In genomic region chr5:59583810-59584562, GRCh38 we compare ENCODE assay signal across 11 cellular contexts.
DNase-seq lines count a peak whose midpoint lies in the region; ATAC-seq and TF ChIP-seq lines count a peak whose summit lies in the region.
"Had no signal": no experiment of that assay in that cellular context is flagged by ENCODE, and none has a peak within 500 bp of the region (broad histone marks: within the 10 kb centered on the region; RNA-seq: fewer than 3 reads in every experiment).

No MANE protein-coding gene starts in this region.

- H3K4me3 ChIP-seq in left lung = peak overlapping the region in 1 of 2 donors; percentile 29
- H3K4me3 ChIP-seq in transverse colon = peak overlapping the region in 3 of 4 donors; percentile 9 to 44 (median 24)
- H3K4me3 ChIP-seq in coronary artery = no peak overlapping the region
- H3K4me3 ChIP-seq: thoracic aorta had no signal

- no peak for TF ChIP-seq CTCF in left lung (IDR thresholded peaks at IDR 0.05)
- TF ChIP-seq CTCF in transverse colon (IDR thresholded peaks at IDR 0.05) = no peak
- TF ChIP-seq CTCF in coronary artery (IDR thresholded peaks at IDR 0.05) = no peak

- no peak for TF ChIP-seq EP300 in transverse colon (IDR thresholded peaks at IDR 0.05; ENCODE audit: low read depth)

- intact Hi-C loops in left lung (cut with DNase I) = no loop called here
- intact Hi-C loops in transverse colon (cut with DNase I; ENCODE audit: low total_unique reads) = loop anchor here (10.0 kb wide), 1 partner anchor 1511 kb away; no protein-coding TSS in a partner anchor

- H3K9me3 Mint-ChIP-seq in activated T-helper 17 cell treated with anti-CD3 and anti-CD28 coated beads, Interleukin-2, amount 50 U/mL, for 72 hours = no peaks in the 10 kb centered on the region

- DNase-seq in NCI-H1105 treated with DMSO at 0.1 percent for 48 hours (lab: John Stamatoyannopoulos, UW) (peak; percentile 31), NCI-H1105 (lab: John Stamatoyannopoulos, UW) (no peak), NCI-H774 (lab: John Stamatoyannopoulos, UW) (peak; percentile 18), left lung (no peak), transverse colon (peak; percentile 36), coronary artery (ENCODE audit: low spot score) (no peak)
- DNase-seq: activated T-cell treated with anti-CD3 and anti-CD28 coated beads, Interleukin-2, amount 50 U/mL, for 48 hours; mammary epithelial cell had no signal

- H3K9me3 ChIP-seq in left lung = no peaks in the 10 kb centered on the region
- no peaks in the 10 kb centered on the region for H3K9me3 ChIP-seq in transverse colon
- H3K9me3 ChIP-seq: thoracic aorta had no signal

- H3K4me1 ChIP-seq in left lung (no peaks in the 10 kb centered on the region), transverse colon (peaks cover 10 to 44% (median 27%) of the 10 kb centered on the region in 4 donors)

- no peaks in the 10 kb centered on the region for H3K36me3 Mint-ChIP-seq in activated T-helper 17 cell treated with anti-CD3 and anti-CD28 coated beads, Interleukin-2, amount 50 U/mL, for 72 hours (ENCODE audit: low read depth)

- H3K36me3 ChIP-seq in left lung (no peaks in the 10 kb centered on the region), transverse colon (no peaks in the 10 kb centered on the region)
- H3K36me3 ChIP-seq: thoracic aorta had no signal

- no peaks in the 10 kb centered on the region for H3K27me3 ChIP-seq in left lung
- H3K27me3 ChIP-seq in transverse colon = no peaks in the 10 kb centered on the region

- in situ Hi-C loops in transverse colon (cut with MboI; ENCODE audit: low pct_ligation_motif_present in 1 of 4, low pct_unique_long_range_greater_than_20kb in 1 of 4, low sequenced_read_pairs in 3 of 4) = no loop called here

- H3K4me1 Mint-ChIP-seq in activated T-helper 17 cell treated with anti-CD3 and anti-CD28 coated beads, Interleukin-2, amount 50 U/mL, for 72 hours = no peaks in the 10 kb centered on the region

- WGBS in transverse colon (ENCODE audit: low coverage in 1 of 2), 2 donors = 40 to 43% methylated on average over 1 to 8 of the region's 8 CpGs

- H3K27ac Mint-ChIP-seq in activated T-helper 17 cell treated with anti-CD3 and anti-CD28 coated beads, Interleukin-2, amount 50 U/mL, for 72 hours = no peak overlapping the region

- no peak overlapping the region for H3K4me3 Mint-ChIP-seq in activated T-helper 17 cell treated with anti-CD3 and anti-CD28 coated beads, Interleukin-2, amount 50 U/mL, for 72 hours

- no peak for ATAC-seq in left lung
- ATAC-seq in GM21825 (IDR thresholded peaks at IDR 0.05; ENCODE audit: unreplicated experiment) = no peak
- ATAC-seq in activated T-helper 17 cell treated with anti-CD3 and anti-CD28 coated beads, Interleukin-2, amount 50 U/mL, for 72 hours (replicated peaks) = no peak

- peaks cover 19% of the 10 kb centered on the region for H3K27me3 Mint-ChIP-seq in activated T-helper 17 cell treated with anti-CD3 and anti-CD28 coated beads, Interleukin-2, amount 50 U/mL, for 72 hours

- H3K27ac ChIP-seq in left lung (peak overlapping the region; percentile 28 to 43), transverse colon (peak overlapping the region; percentile 27 to 84 (median 78)), coronary artery (no peak overlapping the region)
- H3K27ac ChIP-seq: thoracic aorta had no signal

- no peak for TF ChIP-seq POLR2A in transverse colon (IDR thresholded peaks at IDR 0.05)

Comparison
In these comparisons a context has a peak if more than half of its experiments do, and no peak if none do; other contexts are left out.
1. DNase-seq: peak in NCI-H1105 treated with DMSO at 0.1 percent for 48 hours (single experiment), NCI-H774 (single experiment) and transverse colon (single experiment); none in NCI-H1105 (single experiment), left lung (0 of 2) and coronary artery (single experiment).
2. H3K27ac ChIP-seq: peak in left lung (2 of 2) and transverse colon (4 of 4); none in coronary artery (0 of 2).